21 cellular contexts compared by ENCODE assay signal in genomic region chr3:113914646-113915045, GRCh38. TPM values are rescaled to one million over a fixed set of nuclear protein-coding genes. Genes with fewer than 3 reads are reported as not detected.
A peak's percentile ranks its signal among the peaks of the same experiment; 100 is the strongest.
DNase-seq lines count a peak whose midpoint lies in the region; ATAC-seq, FAIRE-seq and TF ChIP-seq lines count a peak whose summit lies in the region.
"Had no signal": no experiment of that assay in that cellular context is flagged by ENCODE, and none has a peak within 500 bp of the region (broad histone marks: within the 10 kb centered on the region; RNA-seq: fewer than 3 reads in every experiment).

No MANE protein-coding gene starts in this region.

- TF ChIP-seq CTCF in Loucy (conservative IDR thresholded peaks at IDR 0.05; ENCODE audit: low read length) (no peak), GM12878 (IDR thresholded peaks at IDR 0.05 in 2 of 3, conservative IDR thresholded peaks at IDR 0.05 in 1 of 3; ENCODE audit: control insufficient read depth in 2 of 3, extremely low read depth in 1 of 3, insufficient read depth in 1 of 3, low read depth in 3 of 3, low read length in 3 of 3) (no peak), foreskin keratinocyte (conservative IDR thresholded peaks at IDR 0.05) (no peak)

- ATAC-seq in GM12878 (no peak), foreskin keratinocyte (peak; percentile 61), GM18517 (IDR thresholded peaks at IDR 0.05; ENCODE audit: unreplicated experiment) (no peak), HG02759 (IDR thresholded peaks at IDR 0.05; ENCODE audit: unreplicated experiment) (no peak), GM18867 (IDR thresholded peaks at IDR 0.05; ENCODE audit: unreplicated experiment) (no peak)
- ATAC-seq in stimulated activated memory B cell treated with anti-CD40 and anti-IgM and Interleukin-4, amounts not matched to agents 10 μg/mL and 1 μg/mL and 100 μg/mL, for 72 hours = no peak
- ATAC-seq: activated T-helper 17 cell treated with anti-CD3 and anti-CD28 coated beads, Interleukin-2, amount 50 U/mL, for 72 hours; HCT116 had no signal

- H3K9ac ChIP-seq in Loucy (ENCODE audit: low read depth, low read length, poor library complexity, severe bottlenecking) (no peak overlapping the region), GM12878 (ENCODE audit: control insufficient read depth, insufficient read depth, low read length) (no peak overlapping the region)

- SMC1A ChIA-PET in GM12878 (lab: Charles Lee; ENCODE audit: uncharacterized antibody, unreplicated experiment) = interaction anchor here (0.7 to 10.4 kb wide), 13 partner anchors 8 to 626 kb away, joined by 3 to 108 read pairs (median 3); partner anchors contain the start of gene GRAMD1C

- no peaks in the 10 kb centered on the region for H3K36me3 Mint-ChIP-seq in stimulated activated memory B cell treated with anti-CD40 and anti-IgM and Interleukin-4, amounts not matched to agents 10 μg/mL and 1 μg/mL and 100 μg/mL, for 72 hours

- H2AFZ ChIP-seq in Loucy (ENCODE audit: low read length) = 0 out of 2 replicates have a peak overlapping the region, but pooled peaks have one; percentile 6
- no peak overlapping the region for H2AFZ ChIP-seq in GM12878 (ENCODE audit: control insufficient read depth, low read depth, low read length)

- no peak overlapping the region for H3K27ac ChIP-seq in GM12878 (ENCODE audit: control insufficient read depth, insufficient read depth)
- no peak overlapping the region for H3K27ac ChIP-seq in foreskin keratinocyte
- H3K27ac ChIP-seq: esophagus squamous epithelium had no signal

- H3K4me1 ChIP-seq in Loucy (ENCODE audit: insufficient read depth, low read length, poor library complexity, severe bottlenecking) = no peaks in the 10 kb centered on the region
- H3K4me1 ChIP-seq in GM12878 (ENCODE audit: control insufficient read depth, insufficient read depth, low read length) = no peaks in the 10 kb centered on the region
- H3K4me1 ChIP-seq in foreskin keratinocyte = peaks cover 16% of the 10 kb centered on the region

- H3K4me3 Mint-ChIP-seq in stimulated activated memory B cell treated with anti-CD40 and anti-IgM and Interleukin-4, amounts not matched to agents 10 μg/mL and 1 μg/mL and 100 μg/mL, for 72 hours = no peak overlapping the region
- H3K4me3 Mint-ChIP-seq: activated T-helper 17 cell treated with anti-CD3 and anti-CD28 coated beads, Interleukin-2, amount 50 U/mL, for 72 hours had no signal

- no peak for TF ChIP-seq POLR2A in GM12878 (IDR thresholded peaks at IDR 0.05; ENCODE audit: low read depth, low read length)

- TF ChIP-seq RAD21 in GM12878 (IDR thresholded peaks at IDR 0.05; ENCODE audit: insufficient read depth, low read depth, low read length) = no peak

- H3K4me3 ChIP-seq in Loucy (ENCODE audit: low read length, poor library complexity, severe bottlenecking) = no peak overlapping the region
- H3K4me3 ChIP-seq in GM12878 = no peak overlapping the region
- H3K4me3 ChIP-seq: esophagus squamous epithelium had no signal

- POLR2A ChIA-PET in GM12878 (lab: Charles Lee) = no interaction called here

- H3K36me3 ChIP-seq in Loucy (ENCODE audit: insufficient read depth, low read length) (no peaks in the 10 kb centered on the region), GM12878 (ENCODE audit: control insufficient read depth in 2 of 2, insufficient read depth in 2 of 2, low read length in 1 of 2) (no peaks in the 10 kb centered on the region)

- H3K9me3 ChIP-seq in Loucy (ENCODE audit: insufficient read depth, low read depth, low read length) (no peaks in the 10 kb centered on the region), GM12878 (replicated peaks; ENCODE audit: control insufficient read depth, insufficient read depth, low read length) (no peaks in the 10 kb centered on the region)
- H3K9me3 ChIP-seq: esophagus squamous epithelium had no signal

- in situ Hi-C loops in GM12878 (cut with MboI) = loop anchor here (5.0 to 10.0 kb wide), 3 partner anchors 72 to 420 kb away; no protein-coding TSS in a partner anchor

- no TSS peak for BruUV-seq in GM12878 (replicated peaks; lab: Mats Ljungman, UMichigan)

- no peaks in the 10 kb centered on the region for H3K4me1 Mint-ChIP-seq in stimulated activated memory B cell treated with anti-CD40 and anti-IgM and Interleukin-4, amounts not matched to agents 10 μg/mL and 1 μg/mL and 100 μg/mL, for 72 hours
- H3K4me1 Mint-ChIP-seq: activated T-helper 17 cell treated with anti-CD3 and anti-CD28 coated beads, Interleukin-2, amount 50 U/mL, for 72 hours had no signal

- WGBS in GM12878 (ENCODE audit: insufficient coverage, insufficient replicate concordance, low lambda C conversion rate, missing lambda C conversion rate) = 56% methylated on average over 2 of the region's 2 CpGs

- RAD21 ChIA-PET in GM12878 (lab: Charles Lee; ENCODE audit: unreplicated experiment) = interaction anchor here (0.6 to 3.6 kb wide), 4 partner anchors 71 to 337 kb away, joined by 3 to 45 read pairs (median 10); partner anchors contain the start of gene NAA50

- DNase-seq in AG20443 (ENCODE audit: low spot score) (peak; percentile 53), GM12878 (ENCODE audit: low read depth, low spot score) (no peak), foreskin keratinocyte (peak; percentile 49 to 77)
- DNase-seq: activated CD4-positive, alpha-beta T cell treated with anti-CD3 and anti-CD28 coated beads for 1 hour; AML-193; COR-L47; effector CD8-positive, alpha-beta T cell; esophagus squamous epithelium; KG1; NCI-H1092; NCI-H2029; NCI-H446; occipital lobe; RPMI8226 had no signal

- H3K27me3 ChIP-seq in Loucy (ENCODE audit: insufficient read depth, low read length, poor library complexity, severe bottlenecking) = no peaks in the 10 kb centered on the region
- no peaks in the 10 kb centered on the region for H3K27me3 ChIP-seq in GM12878 (replicated peaks in 1 of 2; ENCODE audit: control insufficient read depth in 2 of 2, insufficient read depth in 2 of 2, low read length in 1 of 2)
- H3K27me3 ChIP-seq in foreskin keratinocyte = no peaks in the 10 kb centered on the region
- H3K27me3 ChIP-seq: esophagus squamous epithelium had no signal

- H3K79me2 ChIP-seq in Loucy (ENCODE audit: insufficient read depth, low read length) (no peaks in the 10 kb centered on the region), GM12878 (ENCODE audit: control insufficient read depth, insufficient read depth, low read length) (no peaks in the 10 kb centered on the region)

- intact Hi-C loops in GM12878 (cut with micrococcal nuclease; ENCODE audit: unreplicated experiment) = no loop called here

- no peak for FAIRE-seq in GM12878 (lab: Jason Lieb, UNC)

- CTCF ChIA-PET in GM12878 (lab: Yijun Ruan, JAX) = interaction anchor here (1.0 to 3.7 kb wide), 10 partner anchors 14 to 337 kb away, joined by 4 to 84 read pairs (median 10); partner anchors contain the start of gene GRAMD1C

- H3F3A ChIP-seq in Loucy (ENCODE audit: low read depth) = no peaks in the 10 kb centered on the region

- H3K9me2 ChIP-seq in Loucy (replicated peaks; ENCODE audit: low read depth, low read length) = no peaks in the 10 kb centered on the region

- no peak overlapping the region for H3K27ac Mint-ChIP-seq in stimulated activated memory B cell treated with anti-CD40 and anti-IgM and Interleukin-4, amounts not matched to agents 10 μg/mL and 1 μg/mL and 100 μg/mL, for 72 hours
- H3K27ac Mint-ChIP-seq: activated T-helper 17 cell treated with anti-CD3 and anti-CD28 coated beads, Interleukin-2, amount 50 U/mL, for 72 hours had no signal

- no peaks in the 10 kb centered on the region for H3K9me3 Mint-ChIP-seq in stimulated activated memory B cell treated with anti-CD40 and anti-IgM and Interleukin-4, amounts not matched to agents 10 μg/mL and 1 μg/mL and 100 μg/mL, for 72 hours
- H3K9me3 Mint-ChIP-seq: activated T-helper 17 cell treated with anti-CD3 and anti-CD28 coated beads, Interleukin-2, amount 50 U/mL, for 72 hours had no signal

- TF ChIP-seq EP300 in GM12878 (IDR thresholded peaks at IDR 0.05; ENCODE audit: borderline replicate concordance in 1 of 2, control insufficient read depth in 1 of 2, low read depth in 2 of 2, low read length in 2 of 2) = no peak

- H4K20me1 ChIP-seq in Loucy (ENCODE audit: insufficient read depth, low read length, poor library complexity, severe bottlenecking) (no peaks in the 10 kb centered on the region), GM12878 (ENCODE audit: control insufficient read depth, insufficient read depth) (no peaks in the 10 kb centered on the region)

- no peaks in the 10 kb centered on the region for H3K27me3 Mint-ChIP-seq in stimulated activated memory B cell treated with anti-CD40 and anti-IgM and Interleukin-4, amounts not matched to agents 10 μg/mL and 1 μg/mL and 100 μg/mL, for 72 hours
- H3K27me3 Mint-ChIP-seq: activated T-helper 17 cell treated with anti-CD3 and anti-CD28 coated beads, Interleukin-2, amount 50 U/mL, for 72 hours had no signal

- H3K4me2 ChIP-seq in Loucy (ENCODE audit: low read depth, low read length, poor library complexity, severe bottlenecking) = no peak overlapping the region
- no peak overlapping the region for H3K4me2 ChIP-seq in GM12878 (ENCODE audit: control insufficient read depth, insufficient read depth)

TF ChIP-seq in GM12878, 131 proteins besides CTCF, POLR2A, EP300 and RAD21 (continues in another document):
- no peak for TF ChIP-seq TCF3 (IDR thresholded peaks at IDR 0.05; ENCODE audit: borderline replicate concordance, insufficient read depth, low read depth, low read length)

RNA-seq across cellular contexts. Expression of gene ZDHHC23, which starts 33.2 kb away (rescaled TPM):
- total RNA-seq in GM12878 (2013; cell fraction: nucleolus; rRNA removed) = 11.9 and 13.9 TPM in 2 replicates
- total RNA-seq in GM12878 (2014; rRNA removed) (3.2 and 4.3 TPM in 2 replicates), GM12878 (2014; rRNA removed; fragmentation: Illumina TruSeq; extraction: Trizol) (3.3 and 3.5 TPM in 2 replicates), GM12878 (2021) (3.3 and 4.6 TPM in 2 replicates), foreskin keratinocyte (1.7 and 1.9 TPM in 2 replicates)
- polyA plus RNA-seq in GM12878 (2011; ENCODE audit: low read depth) = 0.70 TPM
- polyA plus RNA-seq in GM12878 (2011; rRNA removed) (2.6 and 3.1 TPM in 2 replicates), GM12878 (2014; fragmentation: Illumina TruSeq; extraction: Trizol) (4.3 and 5.0 TPM in 2 replicates), GM12878 (2014; fragmentation: Nextera tagmentation; extraction: Ambion mirVana) (1 to 10 TPM in 1 of 2 experiments, under 1 TPM in 1; 0.79 to 1.0 TPM), GM12878 (2014; rRNA removed) (3.2 and 3.8 TPM in 2 replicates), GM12878 (2016; fragmentation: Nextera tagmentation; extraction: Ambion mirVana) (1 to 10 TPM in 1 of 2 experiments, under 1 TPM in 1; 0.95 to 1.4 TPM), foreskin keratinocyte (0.50 and 0.77 TPM in 2 replicates)
- polyA plus RNA-seq in GM12878 (2011; cell fraction: cytosol; rRNA removed) = 1.0 TPM in 2 replicates
- polyA plus RNA-seq in GM12878 (2011; cell fraction: nucleus; rRNA removed) = 5.9 and 6.7 TPM in 2 replicates
- 0.79 and 1.6 TPM in 2 replicates for polyA plus RNA-seq in GM12878 (2012)
- 3.6 and 4.0 TPM in 2 replicates for polyA minus RNA-seq in GM12878 (2011; rRNA and poly(A)+ RNA removed)
- polyA minus RNA-seq in GM12878 (2011; cell fraction: cytosol; rRNA and poly(A)+ RNA removed) = 0.94 and 1.2 TPM in 2 replicates
- polyA minus RNA-seq in GM12878 (2011; cell fraction: nucleus; rRNA and poly(A)+ RNA removed) = 3.2 and 4.5 TPM in 2 replicates
